In the genomic region with DNA sequence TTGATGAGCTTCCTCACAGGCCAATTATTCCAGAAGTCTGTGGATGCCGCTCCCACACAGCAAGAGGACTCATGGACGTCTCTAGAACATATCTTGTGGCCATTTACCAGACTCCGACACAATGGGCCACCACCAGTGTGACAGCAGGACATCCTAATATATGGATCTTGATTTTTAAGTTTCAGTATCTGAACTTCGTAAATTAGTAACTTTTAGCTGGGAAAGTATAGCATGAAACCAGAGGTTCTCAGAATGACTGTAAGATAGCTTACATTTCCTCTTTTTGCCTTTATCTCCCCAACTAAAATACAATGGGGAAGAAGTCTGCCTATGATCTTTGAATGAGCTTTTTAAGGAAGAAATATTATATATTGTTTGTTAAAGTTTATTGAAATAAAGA, we compare ENCODE assay signal across 9 cellular contexts.
DNase-seq lines count a peak whose midpoint lies in the region; ATAC-seq and TF ChIP-seq lines count a peak whose summit lies in the region.
"Had no signal": no experiment of that assay in that cellular context is flagged by ENCODE, and none has a peak within 500 bp of the region (broad histone marks: within the 10 kb centered on the region; RNA-seq: fewer than 3 reads in every experiment).

No MANE protein-coding gene starts in this region.

- H3K27me3 ChIP-seq in neutrophil: no peaks in the 10 kb centered on the region
- no peaks in the 10 kb centered on the region for H3K27me3 ChIP-seq in H9 (ENCODE audit: insufficient read depth, low read length)
- H3K27me3 ChIP-seq: pancreas had no signal

- no CpG with 5 or more reads among the region's 4 CpGs for WGBS in H9 (ENCODE audit: extremely low coverage, insufficient read length, low lambda C conversion rate)

- no peak overlapping the region for H4K91ac ChIP-seq in H9 (ENCODE audit: insufficient read length, low read depth, low read length)

- H3K36me3 Mint-ChIP-seq in H9 (ENCODE audit: insufficient read depth in 1 of 3, low read depth in 3 of 3): no peaks in the 10 kb centered on the region

- H3K79me2 ChIP-seq in H9 (ENCODE audit: insufficient read depth, low read length): no peaks in the 10 kb centered on the region

- no peaks in the 10 kb centered on the region for H3K23me2 ChIP-seq in H9 (ENCODE audit: insufficient read length, low read depth, low read length, poor library complexity, severe bottlenecking)

- no peak overlapping the region for H3K4me3 Mint-ChIP-seq in H9
- H3K4me3 Mint-ChIP-seq: activated naive CD4-positive, alpha-beta T cell treated with anti-CD3 and anti-CD28 coated beads, Interleukin-2, amount 50 U/mL, for 24 hours had no signal

- no peak overlapping the region for H3K18ac ChIP-seq in H9 (ENCODE audit: insufficient read length, low read depth, low read length)

- no peak for DNase-seq in H9
- DNase-seq in NOMO-1 (lab: John Stamatoyannopoulos, UW; ENCODE audit: unreplicated experiment in 2 of 2): no peak
- DNase-seq in NK-92 treated with Interleukin-12 subunit alpha and Interleukin-12 subunit beta, amount 100 ng/mL, for 24 hours (lab: John Stamatoyannopoulos, UW): no peak
- DNase-seq: pancreas had no signal

- no peak overlapping the region for H2BK20ac ChIP-seq in H9 (ENCODE audit: low read depth, low read length, poor library complexity, severe bottlenecking)

- H3K27ac Mint-ChIP-seq in H9: no peak overlapping the region; a peak in 1 of 7 replicates
- H3K27ac Mint-ChIP-seq: activated naive CD4-positive, alpha-beta T cell treated with anti-CD3 and anti-CD28 coated beads, Interleukin-2, amount 50 U/mL, for 24 hours had no signal

- H3K4me1 Mint-ChIP-seq in H9: no peaks in the 10 kb centered on the region
- H3K4me1 Mint-ChIP-seq: activated naive CD4-positive, alpha-beta T cell treated with anti-CD3 and anti-CD28 coated beads, Interleukin-2, amount 50 U/mL, for 24 hours had no signal

- H2BK5ac ChIP-seq in H9 (ENCODE audit: insufficient read length, low read length): no peak overlapping the region

- H3K27ac ChIP-seq in neutrophil (peak overlapping the region; percentile 27), H9 (ENCODE audit: insufficient read length, low read depth, low read length) (no peak overlapping the region)
- H3K27ac ChIP-seq: pancreas had no signal

- H2BK120ac ChIP-seq in H9 (ENCODE audit: low read depth, low read length, poor library complexity, severe bottlenecking): no peak overlapping the region

- H3K79me1 ChIP-seq in H9 (ENCODE audit: insufficient read depth, low read depth, low read length, poor library complexity, severe bottlenecking): no peaks in the 10 kb centered on the region

- H4K5ac ChIP-seq in H9 (ENCODE audit: insufficient read length, low read depth, low read length): no peak overlapping the region

- H3K14ac ChIP-seq in H9 (ENCODE audit: insufficient read depth, low read length): no peak overlapping the region

- H3K4ac ChIP-seq in H9 (ENCODE audit: low read depth, low read length): no peak overlapping the region

- H3K4me1 ChIP-seq in neutrophil (ENCODE audit: control insufficient read depth in 1 of 2, insufficient read depth in 1 of 2, low read depth in 1 of 2, low read length in 1 of 2) (no peaks in the 10 kb centered on the region), H9 (ENCODE audit: insufficient read depth, low read length) (no peaks in the 10 kb centered on the region)
- H3K4me1 ChIP-seq: pancreas had no signal

- 0 out of 5 replicates have a peak, but pooled peaks cover 0 to 4% of the 10 kb centered on the region in 2 experiments for H3K9me3 Mint-ChIP-seq in H9
- H3K9me3 Mint-ChIP-seq: activated naive CD4-positive, alpha-beta T cell treated with anti-CD3 and anti-CD28 coated beads, Interleukin-2, amount 50 U/mL, for 24 hours had no signal

- H2BK15ac ChIP-seq in H9 (ENCODE audit: low read depth, low read length): no peak overlapping the region

- H3K23ac ChIP-seq in H9 (ENCODE audit: insufficient read length, low read depth, low read length): no peak overlapping the region

- H3K4me3 ChIP-seq in neutrophil (ENCODE audit: low read depth in 1 of 2, low read length in 1 of 2): no peak overlapping the region
- H3K4me3 ChIP-seq: pancreas had no signal

- no peak overlapping the region for H3K56ac ChIP-seq in H9 (ENCODE audit: insufficient read length, low read depth, low read length)

- H4K8ac ChIP-seq in H9 (replicated peaks; ENCODE audit: insufficient read length, low read depth, low read length): no peak overlapping the region

- peak; percentile 95 for ATAC-seq in GM18907 (IDR thresholded peaks at IDR 0.05; ENCODE audit: unreplicated experiment)
- peak; percentile 89 for ATAC-seq in GM21723 (IDR thresholded peaks at IDR 0.05; ENCODE audit: unreplicated experiment)
- peak; percentile 95 for ATAC-seq in HG03378 (IDR thresholded peaks at IDR 0.05; ENCODE audit: unreplicated experiment)
- ATAC-seq: pancreas had no signal

- no peak overlapping the region for H3K9ac ChIP-seq in H9 (ENCODE audit: extremely low read depth, insufficient read length, low read length)

- H3K27me3 Mint-ChIP-seq in H9 (ENCODE audit: low read depth): peaks cover 2% of the 10 kb centered on the region; the same call in 1 of the 2 replicates
- H3K27me3 Mint-ChIP-seq: activated naive CD4-positive, alpha-beta T cell treated with anti-CD3 and anti-CD28 coated beads, Interleukin-2, amount 50 U/mL, for 24 hours had no signal

- no peak for TF ChIP-seq CTCF in neutrophil (IDR thresholded peaks at IDR 0.05)
- no peak for TF ChIP-seq CTCF in H9 (conservative IDR thresholded peaks at IDR 0.05)

- no peaks in the 10 kb centered on the region for H4K20me1 ChIP-seq in H9 (ENCODE audit: control insufficient read depth, insufficient read depth, insufficient read length)

- no peak overlapping the region for H2AFZ ChIP-seq in H9 (ENCODE audit: low read length)

- H2BK12ac ChIP-seq in H9 (ENCODE audit: insufficient read length, low read depth, low read length): no peak overlapping the region

- H2AK5ac ChIP-seq in H9 (ENCODE audit: insufficient read length, low read length): no peak overlapping the region

- H3K9me3 ChIP-seq in neutrophil: no peaks in the 10 kb centered on the region
- no peaks in the 10 kb centered on the region for H3K9me3 ChIP-seq in H9 (ENCODE audit: control insufficient read depth, low read depth, low read length)
- H3K9me3 ChIP-seq: pancreas had no signal

- no peak overlapping the region for H3T11ph ChIP-seq in H9 (ENCODE audit: low read length)

- H3K4me2 ChIP-seq in H9 (ENCODE audit: insufficient read depth, insufficient read length, low read length): no peak overlapping the region

- peaks cover 82% of the 10 kb centered on the region for H3K36me3 ChIP-seq in neutrophil
